26 cellular contexts compared by ENCODE assay signal in the genomic region with DNA sequence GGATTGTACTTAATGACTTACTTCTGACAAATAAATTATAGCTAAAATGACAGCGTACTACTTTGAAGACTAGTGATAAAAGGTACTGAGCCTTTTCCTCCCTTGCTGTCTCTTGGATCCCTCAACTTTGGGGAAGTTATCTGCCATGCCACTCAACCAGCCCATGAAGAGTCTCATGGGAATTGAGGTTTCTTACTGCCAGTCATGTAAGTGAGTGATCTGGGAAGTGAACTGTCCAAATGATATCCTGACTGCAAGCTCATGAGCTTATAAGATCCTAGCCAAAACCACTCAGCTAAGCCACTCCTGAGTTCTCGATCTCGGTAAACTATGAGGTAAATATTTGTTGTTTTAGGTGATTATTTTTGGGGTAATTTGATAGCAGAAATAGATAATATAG.
"Had no signal": no experiment of that assay in that cellular context is flagged by ENCODE, and none has a peak within 500 bp of the region (broad histone marks: within the 10 kb centered on the region; RNA-seq: fewer than 3 reads in every experiment).

No MANE protein-coding gene starts in this region.

- H3K4me1 Mint-ChIP-seq: activated naive CD8-positive, alpha-beta T cell treated with anti-CD3 and anti-CD28 coated beads, Interleukin-2, amount 50 U/mL, for 24 hours; brain; central memory CD8-positive, alpha-beta T cell; T-cell had no signal

- H3K4me3 Mint-ChIP-seq: activated CD8-positive, alpha-beta T cell treated with anti-CD3 and anti-CD28 coated beads for 36 hours; activated naive CD8-positive, alpha-beta T cell treated with anti-CD3 and anti-CD28 coated beads, Interleukin-2, amount 50 U/mL, for 24 hours; brain; central memory CD8-positive, alpha-beta T cell; T-cell had no signal

- H3K36me3 Mint-ChIP-seq: activated naive CD4-positive, alpha-beta T cell treated with anti-CD3 and anti-CD28 coated beads, Interleukin-2, amount 50 U/mL, for 72 hours; brain; T-cell had no signal

- H3K27ac Mint-ChIP-seq: activated CD8-positive, alpha-beta T cell treated with anti-CD3 and anti-CD28 coated beads for 36 hours; activated naive CD4-positive, alpha-beta T cell treated with anti-CD3 and anti-CD28 coated beads, Interleukin-2, amount 50 U/mL, for 72 hours; activated naive CD8-positive, alpha-beta T cell treated with anti-CD3 and anti-CD28 coated beads, Interleukin-2, amount 50 U/mL, for 24 hours; brain; T-cell had no signal

- H3K9me3 Mint-ChIP-seq: activated CD8-positive, alpha-beta T cell treated with anti-CD3 and anti-CD28 coated beads for 36 hours had no signal

- ATAC-seq: activated CD4-positive, CD25-positive, alpha-beta regulatory T cell treated with anti-CD3 and anti-CD28 coated beads, Interleukin-2, amount 50 U/mL, for 24 hours; activated CD8-positive, alpha-beta T cell treated with anti-CD3 and anti-CD28 coated beads for 36 hours; activated naive CD4-positive, alpha-beta T cell treated with anti-CD3 and anti-CD28 coated beads, Interleukin-2, amount 50 U/mL, for 72 hours; activated naive CD8-positive, alpha-beta T cell treated with anti-CD3 and anti-CD28 coated beads, Interleukin-2, amount 50 U/mL, for 24 hours; K562; PC-3; T-cell had no signal

- DNase-seq: activated CD4-positive, alpha-beta T cell treated with anti-CD3 and anti-CD28 coated beads for 4 hours; activated CD8-positive, alpha-beta memory T cell treated with anti-CD3 and anti-CD28 coated beads, Interleukin-2, amount 50 U/mL, for 48 hours; activated CD8-positive, alpha-beta T cell treated with anti-CD3 and anti-CD28 coated beads for 36 hours; activated effector memory CD4-positive, alpha-beta T cell treated with anti-CD3 and anti-CD28 coated beads, Interleukin-2, amount 50 U/mL, for 16 hours; activated naive CD4-positive, alpha-beta T cell treated with Interleukin-2 at 50 U/mL for 16 hours; activated naive CD8-positive, alpha-beta T cell treated with anti-CD3 and anti-CD28 coated beads, Interleukin-2, amount 50 U/mL, for 24 hours; activated T-cell treated with anti-CD3 and anti-CD28 coated beads, Interleukin-2, amount 50 U/mL, for 1 hour; amniotic stem cell; Kasumi-1; NCI-H1092 treated with DMSO at 0.1 percent for 48 hours; NCI-H1417 treated with DMSO at 0.1 percent for 48 hours; NCI-H1694; NCI-H2029; NCI-H2107; NCI-H446; NCI-H524; PC-3; SHP77 treated with DMSO at 0.1 percent for 48 hours; T-cell; T-helper 2 cell; T1000 had no signal

- H3K27me3 Mint-ChIP-seq: activated CD8-positive, alpha-beta T cell treated with anti-CD3 and anti-CD28 coated beads for 36 hours; activated naive CD8-positive, alpha-beta T cell treated with anti-CD3 and anti-CD28 coated beads, Interleukin-2, amount 50 U/mL, for 24 hours; central memory CD8-positive, alpha-beta T cell; T-cell had no signal

- H3K4me3 ChIP-seq: K562 had no signal
